ENCODE assay signal across 2 cellular contexts in genomic region chr6:34465551-34466241, GRCh38.
TF ChIP-seq lines count a peak whose summit lies in the region.

Gene PACSIN1 (plus strand): TSS chr6:34466076. CDS start chr6:34526306, 60,230 bp downstream.

TF ChIP-seq in SK-N-SH, 30 proteins besides CTCF, POLR2A, EP300 and RAD21 (continued from another document):
- TF ChIP-seq ZBTB33 (IDR thresholded peaks at IDR 0.05; ENCODE audit: borderline replicate concordance, low read depth) (no peak), NRF1 (IDR thresholded peaks at IDR 0.05; ENCODE audit: low read depth, low read length) (peak; percentile 49; the same call in 1 of the 2 replicates), MEF2A (IDR thresholded peaks at IDR 0.05; ENCODE audit: borderline replicate concordance, low read depth) (no peak), CHD2 (IDR thresholded peaks at IDR 0.05; ENCODE audit: low read length, partially characterized antibody) (no peak), MXI1 (IDR thresholded peaks at IDR 0.05; ENCODE audit: low read depth, low read length) (no peak)
TF ChIP-seq in SK-N-SH: peak in this region for 1.

TF ChIP-seq in endothelial cell of umbilical vein, 7 proteins besides CTCF, POLR2A, EP300 and RAD21 (continued from another document):
- TF ChIP-seq MAX (IDR thresholded peaks at IDR 0.05; ENCODE audit: insufficient read depth, insufficient read length) (no peak), FOS (IDR thresholded peaks at IDR 0.05; ENCODE audit: borderline replicate concordance, insufficient read depth, low read length) (no peak)
TF ChIP-seq in endothelial cell of umbilical vein: peak in this region for 0.
